13 cellular contexts compared by ENCODE assay signal in genomic region chr13:44868397-44868796, GRCh38.
DNase-seq lines count a peak whose midpoint lies in the region; ATAC-seq and FAIRE-seq lines count a peak whose summit lies in the region.
"Had no signal": no experiment of that assay in that cellular context is flagged by ENCODE, and none has a peak within 500 bp of the region (broad histone marks: within the 10 kb centered on the region; RNA-seq: fewer than 3 reads in every experiment).

No MANE protein-coding gene starts in this region.

- no peaks in the 10 kb centered on the region for H3K36me3 ChIP-seq in small intestine (ENCODE audit: control insufficient read depth in 2 of 2, insufficient read depth in 2 of 2, low read length in 2 of 2)
- H3K36me3 ChIP-seq: right atrium auricular region had no signal

- no peak overlapping the region for H3K27ac ChIP-seq in small intestine (ENCODE audit: low read depth in 1 of 2, low read length in 1 of 2)
- H3K27ac ChIP-seq: A549 had no signal

- H3K9me3 Mint-ChIP-seq in stimulated activated effector memory CD8-positive, alpha-beta T cell treated with anti-CD3 and anti-CD28 coated beads, Interleukin-12 subunit alpha, Interleukin-12 subunit beta, amount 100 ng/mL, for 72 hours: peaks cover 5% of the 10 kb centered on the region

- ATAC-seq in GM21381 (IDR thresholded peaks at IDR 0.05; ENCODE audit: unreplicated experiment): peak; percentile 80
- ATAC-seq in HG03103 (IDR thresholded peaks at IDR 0.05; ENCODE audit: low read depth, unreplicated experiment): peak; percentile 79
- ATAC-seq in stimulated activated effector memory CD8-positive, alpha-beta T cell treated with anti-CD3 and anti-CD28 coated beads, Interleukin-12 subunit alpha, Interleukin-12 subunit beta, amount 100 ng/mL, for 72 hours: peak; percentile 76
- no peak for ATAC-seq in HG03097 (IDR thresholded peaks at IDR 0.05; ENCODE audit: low FRiP score, unreplicated experiment)
- ATAC-seq: A549 had no signal

- WGBS in small intestine, 3 donors: 68 to 88% (median 86%) methylated on average over 3 of the region's 3 CpGs

- no peaks in the 10 kb centered on the region for H3K9me3 ChIP-seq in small intestine (ENCODE audit: control insufficient read depth, low read depth)
- H3K9me3 ChIP-seq: A549 had no signal

- DNase-seq in activated CD4-positive, alpha-beta T cell treated with anti-CD3 and anti-CD28 coated beads for 48 hours: peak; percentile 16
- no peak for DNase-seq in activated CD4-positive, alpha-beta T cell treated with anti-CD3 and anti-CD28 coated beads for 4 hours
- no peak for DNase-seq in stimulated activated effector memory CD8-positive, alpha-beta T cell treated with anti-CD3 and anti-CD28 coated beads, Interleukin-12 subunit alpha, Interleukin-12 subunit beta, amount 100 ng/mL, for 72 hours (ENCODE audit: low spot score in 2 of 2)
- no peak for DNase-seq in retina
- no peak for DNase-seq in small intestine
- DNase-seq: DMS79 treated with DMSO at 0.1 percent for 48 hours had no signal

- no peak for FAIRE-seq in small intestine (lab: Jason Lieb, UNC)
- FAIRE-seq: A549 had no signal

- H3K4me1 ChIP-seq in small intestine (ENCODE audit: control insufficient read depth in 2 of 2, insufficient read depth in 1 of 2, low read depth in 1 of 2, low read length in 1 of 2): no peaks in the 10 kb centered on the region
- H3K4me1 ChIP-seq: A549 had no signal

- no peak overlapping the region for H3K4me3 ChIP-seq in small intestine (ENCODE audit: low read depth in 1 of 2, low read length in 2 of 2)
- H3K4me3 ChIP-seq: A549, right atrium auricular region had no signal

- H3K4me3 Mint-ChIP-seq in stimulated activated effector memory CD8-positive, alpha-beta T cell treated with anti-CD3 and anti-CD28 coated beads, Interleukin-12 subunit alpha, Interleukin-12 subunit beta, amount 100 ng/mL, for 72 hours: no peak overlapping the region
- H3K4me3 Mint-ChIP-seq: brain; T-helper 1 cell treated with Interleukin-12 subunit alpha and Interleukin-12 subunit beta and Interleukin-4 antibody, amounts not matched to agents 30 μg/mL and 1 μg/mL, for 36 hours had no signal

- no peaks in the 10 kb centered on the region for H3K36me3 Mint-ChIP-seq in stimulated activated effector memory CD8-positive, alpha-beta T cell treated with anti-CD3 and anti-CD28 coated beads, Interleukin-12 subunit alpha, Interleukin-12 subunit beta, amount 100 ng/mL, for 72 hours
- H3K36me3 Mint-ChIP-seq: brain had no signal

- no peak overlapping the region for H3K27ac Mint-ChIP-seq in stimulated activated effector memory CD8-positive, alpha-beta T cell treated with anti-CD3 and anti-CD28 coated beads, Interleukin-12 subunit alpha, Interleukin-12 subunit beta, amount 100 ng/mL, for 72 hours
- H3K27ac Mint-ChIP-seq: T-helper 1 cell treated with Interleukin-12 subunit alpha and Interleukin-12 subunit beta and Interleukin-4 antibody, amounts not matched to agents 30 μg/mL and 1 μg/mL, for 36 hours had no signal

- no peaks in the 10 kb centered on the region for H3K27me3 ChIP-seq in small intestine (ENCODE audit: control insufficient read depth in 2 of 2, insufficient read depth in 2 of 2, low read length in 2 of 2)
- H3K27me3 ChIP-seq: right atrium auricular region had no signal

- peaks cover 11% of the 10 kb centered on the region for H3K4me1 Mint-ChIP-seq in stimulated activated effector memory CD8-positive, alpha-beta T cell treated with anti-CD3 and anti-CD28 coated beads, Interleukin-12 subunit alpha, Interleukin-12 subunit beta, amount 100 ng/mL, for 72 hours
